Comparison of ENCODE assay signal across 25 cellular contexts in genomic region chr3:126733061-126733430, GRCh38.
"Had no signal": no experiment of that assay in that cellular context is flagged by ENCODE, and none has a peak within 500 bp of the region (broad histone marks: within the 10 kb centered on the region; RNA-seq: fewer than 3 reads in every experiment).

No MANE protein-coding gene starts in this region.

- H3K9me3 Mint-ChIP-seq: neural crest cell had no signal

- H3K4me3 Mint-ChIP-seq: nephron; neural crest cell; stimulated activated naive B cell treated with anti-CD40 and anti-IgM and Interleukin-4, amounts not matched to agents 10 μg/mL and 1 μg/mL and 100 μg/mL, for 72 hours had no signal

- H3K9me3 ChIP-seq: heart right ventricle, left ventricle myocardium inferior, neutrophil, right lobe of liver, stomach, testis, thyroid gland, transverse colon, upper lobe of left lung had no signal

- H3K27me3 Mint-ChIP-seq: naive thymus-derived CD8-positive, alpha-beta T cell; progenitor cell of endocrine pancreas; stimulated activated naive B cell treated with anti-CD40 and anti-IgM and Interleukin-4, amounts not matched to agents 10 μg/mL and 1 μg/mL and 100 μg/mL, for 72 hours had no signal

- H3K27ac ChIP-seq: hepatocyte, left ventricle myocardium inferior, neutrophil, parathyroid adenoma, right lobe of liver, skin epidermis, stomach, testis, thyroid gland, transverse colon, upper lobe of left lung had no signal

- H3K4me1 ChIP-seq: parathyroid adenoma, stomach, testis, thyroid gland, upper lobe of left lung had no signal

- H3K27ac Mint-ChIP-seq: naive thymus-derived CD8-positive, alpha-beta T cell; progenitor cell of endocrine pancreas; stimulated activated naive B cell treated with anti-CD40 and anti-IgM and Interleukin-4, amounts not matched to agents 10 μg/mL and 1 μg/mL and 100 μg/mL, for 72 hours had no signal

- H3K4me3 ChIP-seq: heart right ventricle, hepatocyte, left ventricle myocardium inferior, lung, right lobe of liver, skin epidermis, stomach, testis, thyroid gland, transverse colon, upper lobe of left lung had no signal

- ATAC-seq: naive thymus-derived CD8-positive, alpha-beta T cell; right lobe of liver; stimulated activated naive B cell treated with anti-CD40 and anti-IgM and Interleukin-4, amounts not matched to agents 10 μg/mL and 1 μg/mL and 100 μg/mL, for 72 hours; stimulated activated naive CD8-positive, alpha-beta T cell treated with anti-CD3 and anti-CD28 coated beads, Interleukin-15, Interleukin-2, amounts not matched to agents 100 U/mL and 50 U/mL, for 24 hours had no signal

- H3K36me3 ChIP-seq: neutrophil, right lobe of liver, thyroid gland, transverse colon had no signal

- DNase-seq: heart right ventricle; islet precursor cell; left ventricle myocardium inferior; naive thymus-derived CD8-positive, alpha-beta T cell; occipital lobe; stimulated activated CD4-positive, alpha-beta T cell treated with anti-CD3 and anti-CD28 coated beads, Interleukin-12 subunit alpha, Interleukin-12 subunit beta, amount 100 ng/mL, for 4 hours; stimulated activated CD4-positive, alpha-beta T cell treated with anti-CD3 and anti-CD28 coated beads, Interleukin-15, amount 100 ng/mL, for 24 hours; stimulated activated CD4-positive, alpha-beta T cell treated with anti-CD3 and anti-CD28 coated beads, Interleukin-2, amount 100 ng/mL, for 24 hours; stimulated activated CD4-positive, alpha-beta T cell treated with anti-CD3 and anti-CD28 coated beads, Interleukin-4, amount 100 ng/mL, for 1 hour; stimulated activated naive B cell treated with anti-CD40 and anti-IgM and Interleukin-4, amounts not matched to agents 10 μg/mL and 1 μg/mL and 100 μg/mL, for 72 hours; stimulated activated naive CD8-positive, alpha-beta T cell treated with anti-CD3 and anti-CD28 coated beads, Interleukin-15, Interleukin-2, amounts not matched to agents 100 U/mL and 50 U/mL, for 24 hours; stomach; testis; thyroid gland; transverse colon; upper lobe of left lung had no signal

- H3K27me3 ChIP-seq: heart right ventricle, hepatocyte, neutrophil, right lobe of liver, stomach, testis, thyroid gland, transverse colon, upper lobe of left lung had no signal
